ENCODE assay signal across 9 cellular contexts in the genomic region with DNA sequence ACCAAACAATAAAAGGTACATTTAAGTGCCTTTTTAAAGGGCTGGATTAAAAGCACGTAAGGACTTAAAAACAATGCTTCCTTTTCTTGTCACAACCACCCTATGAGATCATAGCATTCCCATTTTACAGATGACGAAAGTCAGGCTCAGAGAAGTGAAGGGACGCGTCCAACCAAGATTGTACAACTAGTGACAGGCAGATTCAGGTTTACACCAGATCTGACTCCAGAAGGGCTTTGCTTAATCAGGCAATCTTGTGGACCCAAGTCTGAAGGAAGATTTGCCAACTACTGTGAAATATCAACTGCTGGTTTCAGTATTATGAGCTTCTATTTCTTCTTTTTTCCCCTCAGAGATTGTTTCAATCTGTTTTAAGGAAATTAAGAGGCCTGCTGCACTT. TPM values are rescaled to one million over a fixed set of nuclear protein-coding genes. Genes with fewer than 3 reads are reported as not detected.
DNase-seq lines count a peak whose midpoint lies in the region; ATAC-seq and TF ChIP-seq lines count a peak whose summit lies in the region.
"Had no signal": no experiment of that assay in that cellular context is flagged by ENCODE, and none has a peak within 500 bp of the region (broad histone marks: within the 10 kb centered on the region; RNA-seq: fewer than 3 reads in every experiment).

No MANE protein-coding gene starts in this region.

- peaks cover 0 to 10% (median 0%) of the 10 kb centered on the region in 5 donors for H3K36me3 Mint-ChIP-seq in naive thymus-derived CD4-positive, alpha-beta T cell

- H3K9me3 ChIP-seq in HUES48 (ENCODE audit: control insufficient read depth, insufficient read depth, low read length) = no peaks in the 10 kb centered on the region
- no peaks in the 10 kb centered on the region for H3K9me3 ChIP-seq in ascending aorta
- H3K9me3 ChIP-seq in naive thymus-derived CD4-positive, alpha-beta T cell (ENCODE audit: control insufficient read depth in 2 of 3, low read length in 3 of 3) = no peaks in the 10 kb centered on the region
- H3K9me3 ChIP-seq: MG63 had no signal

- H3K9ac ChIP-seq in HUES48 (ENCODE audit: low read depth, low read length) = no peak overlapping the region

- no peak for TF ChIP-seq CTCF in ascending aorta (IDR thresholded peaks at IDR 0.05)

- ATAC-seq in naive thymus-derived CD4-positive, alpha-beta T cell = no peak
- ATAC-seq in GM21390 (IDR thresholded peaks at IDR 0.05; ENCODE audit: unreplicated experiment) = no peak
- no peak for ATAC-seq in HG03354 (IDR thresholded peaks at IDR 0.05; ENCODE audit: poor library complexity, severe bottlenecking, unreplicated experiment)

- peaks cover 0 to 3% (median 0%) of the 10 kb centered on the region in 11 donors for H3K9me3 Mint-ChIP-seq in naive thymus-derived CD4-positive, alpha-beta T cell

- peaks cover 13% of the 10 kb centered on the region for H3K27me3 ChIP-seq in HUES48 (ENCODE audit: control insufficient read depth, insufficient read depth, low read length)
- no peaks in the 10 kb centered on the region for H3K27me3 ChIP-seq in ascending aorta
- H3K27me3 ChIP-seq in naive thymus-derived CD4-positive, alpha-beta T cell (ENCODE audit: control insufficient read depth in 2 of 2, insufficient read depth in 2 of 2, low read length in 2 of 2) = no peaks in the 10 kb centered on the region
- H3K27me3 ChIP-seq: MG63 had no signal

- peaks cover 0 to 4% (median 0%) of the 10 kb centered on the region in 5 donors for H3K27me3 Mint-ChIP-seq in naive thymus-derived CD4-positive, alpha-beta T cell

- H3K27ac ChIP-seq in HUES48 (ENCODE audit: low read depth, low read length) = no peak overlapping the region
- peak overlapping the region; percentile 64 to 82 for H3K27ac ChIP-seq in ascending aorta
- H3K27ac ChIP-seq in naive thymus-derived CD4-positive, alpha-beta T cell (ENCODE audit: low read depth, low read length) = peak overlapping the region; percentile 71

- H3K4me3 ChIP-seq in HUES48 (ENCODE audit: low read depth, low read length) = peak overlapping the region; percentile 100
- H3K4me3 ChIP-seq in ascending aorta = peak overlapping the region; percentile 76 to 94
- H3K4me3 ChIP-seq in naive thymus-derived CD4-positive, alpha-beta T cell (ENCODE audit: low read length) = peak overlapping the region; percentile 98

- intact Hi-C loops in ascending aorta (cut with DNase I) = loop anchor here (2.0 kb wide), 1 partner anchor 522 kb away; a partner anchor contains a TSS
- intact Hi-C loops in naive thymus-derived CD4-positive, alpha-beta T cell (cut with micrococcal nuclease) = loop anchor here in 1 of 2 donors (1.0 kb wide), 1 partner anchor 522 kb away; a partner anchor contains a TSS

- H3K4me1 ChIP-seq in HUES48 (ENCODE audit: control insufficient read depth, insufficient read depth, low read length) = peaks cover 3% of the 10 kb centered on the region; the same call in 1 of the 2 replicates
- peaks cover 0 to 6% of the 10 kb centered on the region in 2 donors for H3K4me1 ChIP-seq in ascending aorta
- peaks cover 15 to 18% of the 10 kb centered on the region in 2 donors for H3K4me1 ChIP-seq in naive thymus-derived CD4-positive, alpha-beta T cell (ENCODE audit: control insufficient read depth in 2 of 2, insufficient read depth in 2 of 2, low read length in 2 of 2)

- DNase-seq in Ammon's horn (ENCODE audit: low spot score) (peak; percentile 16), ascending aorta (ENCODE audit: low spot score in 2 of 2) (no peak), NCI-H226 (no peak)
- DNase-seq in naive thymus-derived CD4-positive, alpha-beta T cell = peak in 1 of 9 donors; percentile 8
- no peak for DNase-seq in NK-92 treated with Interleukin-12 subunit alpha and Interleukin-12 subunit beta, amount 100 ng/mL, for 24 hours (lab: John Stamatoyannopoulos, UW)
- DNase-seq: MG63 had no signal

- CTCF ChIA-PET in naive thymus-derived CD4-positive, alpha-beta T cell (lab: Charles Lee) = no interaction called here

- H3K4me1 Mint-ChIP-seq in naive thymus-derived CD4-positive, alpha-beta T cell = peaks cover 19 to 64% (median 50%) of the 10 kb centered on the region in 7 donors

- POLR2A ChIA-PET in naive thymus-derived CD4-positive, alpha-beta T cell (lab: Charles Lee) = no interaction called here

- peak overlapping the region in 7 of 9 donors; percentile 14 to 92 (median 86) for H3K27ac Mint-ChIP-seq in naive thymus-derived CD4-positive, alpha-beta T cell

- no peaks in the 10 kb centered on the region for H3K36me3 ChIP-seq in HUES48 (ENCODE audit: control insufficient read depth, insufficient read depth, low read length)
- H3K36me3 ChIP-seq in ascending aorta = no peaks in the 10 kb centered on the region
- no peaks in the 10 kb centered on the region for H3K36me3 ChIP-seq in naive thymus-derived CD4-positive, alpha-beta T cell (ENCODE audit: control insufficient read depth in 2 of 3, insufficient read depth in 3 of 3, low read length in 3 of 3)
- H3K36me3 ChIP-seq: MG63 had no signal

- peak overlapping the region; percentile 94 to 99 (median 98) for H3K4me3 Mint-ChIP-seq in naive thymus-derived CD4-positive, alpha-beta T cell

RNA-seq across cellular contexts. Expression of a gene that starts 0.9 kb away (rescaled TPM):
- total RNA-seq in ascending aorta = 12.5 TPM
- total RNA-seq in naive thymus-derived CD4-positive, alpha-beta T cell = 1 to 10 TPM; 3.8 to 9.8 (median 8.2) TPM
- 1 to 10 TPM; 3.6 to 4.3 TPM for polyA plus RNA-seq in naive thymus-derived CD4-positive, alpha-beta T cell

RNA-seq across cellular contexts. Expression of a gene that starts 40.1 kb away (rescaled TPM):
- 0.53 TPM for total RNA-seq in ascending aorta
- 1 to 10 TPM in 1 of 5 experiments, under 1 TPM in 2, not detected in 2; 0.59 to 1.4 (median 0.92) TPM for total RNA-seq in naive thymus-derived CD4-positive, alpha-beta T cell
- 1 to 10 TPM in 1 of 2 donors, under 1 TPM in 1; 0.50 to 1.7 TPM for polyA plus RNA-seq in naive thymus-derived CD4-positive, alpha-beta T cell
